ENCODE assay signal across 1 cellular context in genomic region chr3:37229740-37230139, GRCh38.
TF ChIP-seq lines count a peak whose summit lies in the region.

No MANE protein-coding gene starts in this region.

TF ChIP-seq in K562, 482 proteins besides CTCF, POLR2A, EP300 and RAD21 (continued from another document and continues in another):
- TF ChIP-seq PRDM10 (IDR thresholded peaks at IDR 0.05; ENCODE audit: partially characterized antibody) = peak; percentile 67
- no peak for TF ChIP-seq JUNB (CRISPR knock-in tag; conservative IDR thresholded peaks at IDR 0.05)
- no peak for TF ChIP-seq IRF2 (CRISPR knock-in tag; IDR thresholded peaks at IDR 0.05)
- no peak for TF ChIP-seq SNRNP70 (optimal IDR thresholded peaks at IDR 0.05; ENCODE audit: low read depth, low read length)
- no peak for TF ChIP-seq TFAM (CRISPR knock-in tag; conservative IDR thresholded peaks at IDR 0.05)
- TF ChIP-seq ZNF589 (CRISPR knock-in tag; IDR thresholded peaks at IDR 0.05; ENCODE audit: low read depth) = peak; percentile 68; the same call in 1 of the 2 replicates
- TF ChIP-seq SAP30 (IDR thresholded peaks at IDR 0.05; ENCODE audit: borderline replicate concordance, insufficient read depth, low read depth, low read length, poor library complexity, severe bottlenecking) = no peak
- peak; percentile 60 for TF ChIP-seq MGA (IDR thresholded peaks at IDR 0.05)
- TF ChIP-seq HDAC8 (tag; IDR thresholded peaks at IDR 0.05) = no peak
- peak in 1 of 2 experiments; percentile 77; a peak in 2 of 4 replicates for TF ChIP-seq SRF (CRISPR knock-in tag; IDR thresholded peaks at IDR 0.05)
- TF ChIP-seq ZBTB9 (CRISPR knock-in tag; IDR thresholded peaks at IDR 0.05) = no peak
- TF ChIP-seq, protein P1, sequence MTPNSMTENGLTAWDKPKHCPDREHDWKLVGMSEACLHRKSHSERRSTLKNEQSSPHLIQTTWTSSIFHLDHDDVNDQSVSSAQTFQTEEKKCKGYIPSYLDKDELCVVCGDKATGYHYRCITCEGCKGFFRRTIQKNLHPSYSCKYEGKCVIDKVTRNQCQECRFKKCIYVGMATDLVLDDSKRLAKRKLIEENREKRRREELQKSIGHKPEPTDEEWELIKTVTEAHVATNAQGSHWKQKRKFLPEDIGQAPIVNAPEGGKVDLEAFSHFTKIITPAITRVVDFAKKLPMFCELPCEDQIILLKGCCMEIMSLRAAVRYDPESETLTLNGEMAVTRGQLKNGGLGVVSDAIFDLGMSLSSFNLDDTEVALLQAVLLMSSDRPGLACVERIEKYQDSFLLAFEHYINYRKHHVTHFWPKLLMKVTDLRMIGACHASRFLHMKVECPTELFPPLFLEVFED (CRISPR knock-in tag; conservative IDR thresholded peaks at IDR 0.05) = no peak
- peak; percentile 57; the same call in 1 of the 2 replicates for TF ChIP-seq ZNF766 (CRISPR knock-in tag; conservative IDR thresholded peaks at IDR 0.05)
- peak; percentile 76 for TF ChIP-seq ZNF644 (tag; IDR thresholded peaks at IDR 0.05; ENCODE audit: low read depth)
- TF ChIP-seq, protein P2, sequence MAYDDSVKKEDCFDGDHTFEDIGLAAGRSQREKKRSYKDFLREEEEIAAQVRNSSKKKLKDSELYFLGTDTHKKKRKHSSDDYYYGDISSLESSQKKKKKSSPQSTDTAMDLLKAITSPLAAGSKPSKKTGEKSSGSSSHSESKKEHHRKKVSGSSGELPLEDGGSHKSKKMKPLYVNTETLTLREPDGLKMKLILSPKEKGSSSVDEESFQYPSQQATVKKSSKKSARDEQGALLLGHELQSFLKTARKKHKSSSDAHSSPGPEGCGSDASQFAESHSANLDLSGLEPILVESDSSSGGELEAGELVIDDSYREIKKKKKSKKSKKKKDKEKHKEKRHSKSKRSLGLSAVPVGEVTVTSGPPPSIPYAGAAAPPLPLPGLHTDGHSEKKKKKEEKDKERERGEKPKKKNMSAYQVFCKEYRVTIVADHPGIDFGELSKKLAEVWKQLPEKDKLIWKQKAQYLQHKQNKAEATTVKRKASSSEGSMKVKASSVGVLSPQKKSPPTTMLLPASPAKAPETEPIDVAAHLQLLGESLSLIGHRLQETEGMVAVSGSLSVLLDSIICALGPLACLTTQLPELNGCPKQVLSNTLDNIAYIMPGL (CRISPR knock-in tag; IDR thresholded peaks at IDR 0.05) = no peak
- TF ChIP-seq PTRF (tag; IDR thresholded peaks at IDR 0.05) = no peak
- TF ChIP-seq FOXK1 (CRISPR knock-in tag; IDR thresholded peaks at IDR 0.05; ENCODE audit: borderline replicate concordance) = no peak
- no peak for TF ChIP-seq KAT2B (IDR thresholded peaks at IDR 0.05; ENCODE audit: low read depth, low read length)
- TF ChIP-seq ZNF41 (CRISPR knock-in tag; conservative IDR thresholded peaks at IDR 0.05) = no peak
- no peak for TF ChIP-seq ZNF282 (CRISPR knock-in tag; IDR thresholded peaks at IDR 0.05)
- TF ChIP-seq SIN3A (IDR thresholded peaks at IDR 0.05; ENCODE audit: borderline replicate concordance in 2 of 2, control insufficient read depth in 1 of 2, low read depth in 2 of 2, low read length in 2 of 2) = no peak
- TF ChIP-seq TCF7L2 (IDR thresholded peaks at IDR 0.05; ENCODE audit: low read depth, low read length) = no peak
- TF ChIP-seq SMAD1 (IDR thresholded peaks at IDR 0.05; ENCODE audit: low read depth, low read length, partially characterized antibody) = peak; percentile 24
- TF ChIP-seq NR1H2 (CRISPR knock-in tag; IDR thresholded peaks at IDR 0.05) = no peak
- 0 out of 2 replicates have a peak, but pooled peaks have one; percentile 19 for TF ChIP-seq HCFC1 (IDR thresholded peaks at IDR 0.05; ENCODE audit: low read depth, low read length)
- no peak for TF ChIP-seq PTTG1 (tag; IDR thresholded peaks at IDR 0.05; ENCODE audit: low read depth)
- TF ChIP-seq, protein P3, sequence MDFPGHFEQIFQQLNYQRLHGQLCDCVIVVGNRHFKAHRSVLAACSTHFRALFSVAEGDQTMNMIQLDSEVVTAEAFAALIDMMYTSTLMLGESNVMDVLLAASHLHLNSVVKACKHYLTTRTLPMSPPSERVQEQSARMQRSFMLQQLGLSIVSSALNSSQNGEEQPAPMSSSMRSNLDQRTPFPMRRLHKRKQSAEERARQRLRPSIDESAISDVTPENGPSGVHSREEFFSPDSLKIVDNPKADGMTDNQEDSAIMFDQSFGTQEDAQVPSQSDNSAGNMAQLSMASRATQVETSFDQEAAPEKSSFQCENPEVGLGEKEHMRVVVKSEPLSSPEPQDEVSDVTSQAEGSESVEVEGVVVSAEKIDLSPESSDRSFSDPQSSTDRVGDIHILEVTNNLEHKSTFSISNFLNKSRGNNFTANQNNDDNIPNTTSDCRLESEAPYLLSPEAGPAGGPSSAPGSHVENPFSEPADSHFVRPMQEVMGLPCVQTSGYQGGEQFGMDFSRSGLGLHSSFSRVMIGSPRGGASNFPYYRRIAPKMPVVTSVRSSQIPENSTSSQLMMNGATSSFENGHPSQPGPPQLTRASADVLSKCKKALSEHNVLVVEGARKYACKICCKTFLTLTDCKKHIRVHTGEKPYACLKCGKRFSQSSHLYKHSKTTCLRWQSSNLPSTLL (IDR thresholded peaks at IDR 0.05) = no peak
- no peak for TF ChIP-seq CHCHD3 (CRISPR knock-in tag; IDR thresholded peaks at IDR 0.05)
- TF ChIP-seq, protein P4, sequence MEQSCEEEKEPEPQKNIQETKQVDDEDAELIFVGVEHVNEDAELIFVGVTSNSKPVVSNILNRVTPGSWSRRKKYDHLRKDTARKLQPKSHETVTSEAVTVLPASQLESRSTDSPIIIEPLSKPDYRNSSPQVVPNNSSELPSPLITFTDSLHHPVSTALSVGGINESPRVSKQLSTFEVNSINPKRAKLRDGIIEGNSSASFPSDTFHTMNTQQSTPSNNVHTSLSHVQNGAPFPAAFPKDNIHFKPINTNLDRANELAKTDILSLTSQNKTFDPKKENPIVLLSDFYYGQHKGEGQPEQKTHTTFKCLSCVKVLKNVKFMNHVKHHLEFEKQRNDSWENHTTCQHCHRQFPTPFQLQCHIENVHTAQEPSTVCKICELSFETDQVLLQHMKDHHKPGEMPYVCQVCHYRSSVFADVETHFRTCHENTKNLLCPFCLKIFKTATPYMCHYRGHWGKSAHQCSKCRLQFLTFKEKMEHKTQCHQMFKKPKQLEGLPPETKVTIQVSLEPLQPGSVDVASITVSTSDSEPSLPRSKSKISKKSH (CRISPR knock-in tag; IDR thresholded peaks at IDR 0.05) = no peak
- peak; percentile 76 for TF ChIP-seq HDAC3 (IDR thresholded peaks at IDR 0.05; ENCODE audit: borderline replicate concordance, partially characterized antibody)
- no peak; the same call in 1 of the 2 replicates for TF ChIP-seq NR2C1 (IDR thresholded peaks at IDR 0.05)
- TF ChIP-seq NR2C1 (tag; IDR thresholded peaks at IDR 0.05) = no peak
- no peak for TF ChIP-seq ZFP30 (CRISPR knock-in tag; IDR thresholded peaks at IDR 0.05; ENCODE audit: borderline replicate concordance)
- no peak for TF ChIP-seq HMG20B (CRISPR knock-in tag; IDR thresholded peaks at IDR 0.05)
